In the genomic region with DNA sequence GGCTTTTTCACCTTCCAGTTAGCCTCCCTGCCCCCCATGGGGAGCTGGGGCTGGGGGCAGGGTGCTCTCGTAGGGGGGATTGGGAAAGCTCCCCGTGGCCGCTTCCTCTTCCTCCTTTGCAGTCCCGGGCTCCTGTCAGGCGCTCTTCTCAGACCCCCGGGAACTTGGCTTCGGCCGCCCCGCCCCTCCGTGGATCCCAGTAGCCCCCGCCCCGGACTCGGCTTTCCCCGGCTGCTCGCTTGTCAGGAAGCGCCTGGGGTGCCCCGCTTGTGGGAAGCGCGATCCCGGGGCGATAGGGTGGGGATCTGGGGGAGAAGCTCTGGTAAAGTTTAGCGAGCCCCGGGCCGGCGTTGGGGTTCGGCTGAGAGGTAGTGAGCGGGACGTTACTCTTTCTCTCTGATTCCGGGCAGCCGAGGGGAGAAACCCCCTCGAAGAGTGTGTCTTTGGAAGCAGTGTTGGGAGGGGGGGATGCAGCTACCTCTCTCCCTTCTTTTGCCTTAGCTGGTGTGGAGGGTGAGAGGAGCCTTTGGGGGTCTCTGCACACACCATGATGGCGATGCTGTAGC, we compare ENCODE assay signal across 1 cellular context.
TF ChIP-seq lines count a peak whose summit lies in the region.

No MANE protein-coding gene starts in this region.

TF ChIP-seq in HEK293, 187 proteins besides CTCF, POLR2A, EP300 and RAD21 (continued from another document and continues in another):
- TF ChIP-seq GLIS1 (tag by site-specific recombination; IDR thresholded peaks at IDR 0.05): 0 out of 2 replicates have a peak, but pooled peaks have one; percentile 79
- TF ChIP-seq ZNF157 (tag by site-specific recombination; IDR thresholded peaks at IDR 0.05): no peak
- TF ChIP-seq, protein P1, sequence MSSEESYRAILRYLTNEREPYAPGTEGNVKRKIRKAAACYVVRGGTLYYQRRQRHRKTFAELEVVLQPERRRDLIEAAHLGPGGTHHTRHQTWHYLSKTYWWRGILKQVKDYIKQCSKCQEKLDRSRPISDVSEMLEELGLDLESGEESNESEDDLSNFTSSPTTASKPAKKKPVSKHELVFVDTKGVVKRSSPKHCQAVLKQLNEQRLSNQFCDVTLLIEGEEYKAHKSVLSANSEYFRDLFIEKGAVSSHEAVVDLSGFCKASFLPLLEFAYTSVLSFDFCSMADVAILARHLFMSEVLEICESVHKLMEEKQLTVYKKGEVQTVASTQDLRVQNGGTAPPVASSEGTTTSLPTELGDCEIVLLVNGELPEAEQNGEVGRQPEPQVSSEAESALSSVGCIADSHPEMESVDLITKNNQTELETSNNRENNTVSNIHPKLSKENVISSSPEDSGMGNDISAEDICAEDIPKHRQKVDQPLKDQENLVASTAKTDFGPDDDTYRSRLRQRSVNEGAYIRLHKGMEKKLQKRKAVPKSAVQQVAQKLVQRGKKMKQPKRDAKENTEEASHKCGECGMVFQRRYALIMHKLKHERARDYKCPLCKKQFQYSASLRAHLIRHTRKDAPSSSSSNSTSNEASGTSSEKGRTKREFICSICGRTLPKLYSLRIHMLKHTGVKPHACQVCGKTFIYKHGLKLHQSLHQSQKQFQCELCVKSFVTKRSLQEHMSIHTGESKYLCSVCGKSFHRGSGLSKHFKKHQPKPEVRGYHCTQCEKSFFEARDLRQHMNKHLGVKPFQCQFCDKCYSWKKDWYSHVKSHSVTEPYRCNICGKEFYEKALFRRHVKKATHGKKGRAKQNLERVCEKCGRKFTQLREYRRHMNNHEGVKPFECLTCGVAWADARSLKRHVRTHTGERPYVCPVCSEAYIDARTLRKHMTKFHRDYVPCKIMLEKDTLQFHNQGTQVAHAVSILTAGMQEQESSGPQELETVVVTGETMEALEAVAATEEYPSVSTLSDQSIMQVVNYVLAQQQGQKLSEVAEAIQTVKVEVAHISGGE (tag by site-specific recombination; conservative IDR thresholded peaks at IDR 0.05; ENCODE audit: low read depth): peak; percentile 53; the same call in 1 of the 2 replicates
- TF ChIP-seq, protein P2, sequence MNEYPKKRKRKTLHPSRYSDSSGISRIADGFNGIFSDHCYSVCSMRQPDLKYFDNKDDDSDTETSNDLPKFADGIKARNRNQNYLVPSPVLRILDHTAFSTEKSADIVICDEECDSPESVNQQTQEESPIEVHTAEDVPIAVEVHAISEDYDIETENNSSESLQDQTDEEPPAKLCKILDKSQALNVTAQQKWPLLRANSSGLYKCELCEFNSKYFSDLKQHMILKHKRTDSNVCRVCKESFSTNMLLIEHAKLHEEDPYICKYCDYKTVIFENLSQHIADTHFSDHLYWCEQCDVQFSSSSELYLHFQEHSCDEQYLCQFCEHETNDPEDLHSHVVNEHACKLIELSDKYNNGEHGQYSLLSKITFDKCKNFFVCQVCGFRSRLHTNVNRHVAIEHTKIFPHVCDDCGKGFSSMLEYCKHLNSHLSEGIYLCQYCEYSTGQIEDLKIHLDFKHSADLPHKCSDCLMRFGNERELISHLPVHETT (tag by site-specific recombination; IDR thresholded peaks at IDR 0.05): no peak
- TF ChIP-seq ZNF302 (tag by site-specific recombination; IDR thresholded peaks at IDR 0.05; ENCODE audit: low read depth): no peak
- TF ChIP-seq ZNF341 (tag by site-specific recombination; IDR thresholded peaks at IDR 0.05; ENCODE audit: low read depth): peak; percentile 90
- no peak for TF ChIP-seq ZNF530 (tag by site-specific recombination; IDR thresholded peaks at IDR 0.05; ENCODE audit: low read depth)
- TF ChIP-seq ZNF23 (tag by site-specific recombination; IDR thresholded peaks at IDR 0.05; ENCODE audit: borderline replicate concordance): no peak
- TF ChIP-seq, protein P3, sequence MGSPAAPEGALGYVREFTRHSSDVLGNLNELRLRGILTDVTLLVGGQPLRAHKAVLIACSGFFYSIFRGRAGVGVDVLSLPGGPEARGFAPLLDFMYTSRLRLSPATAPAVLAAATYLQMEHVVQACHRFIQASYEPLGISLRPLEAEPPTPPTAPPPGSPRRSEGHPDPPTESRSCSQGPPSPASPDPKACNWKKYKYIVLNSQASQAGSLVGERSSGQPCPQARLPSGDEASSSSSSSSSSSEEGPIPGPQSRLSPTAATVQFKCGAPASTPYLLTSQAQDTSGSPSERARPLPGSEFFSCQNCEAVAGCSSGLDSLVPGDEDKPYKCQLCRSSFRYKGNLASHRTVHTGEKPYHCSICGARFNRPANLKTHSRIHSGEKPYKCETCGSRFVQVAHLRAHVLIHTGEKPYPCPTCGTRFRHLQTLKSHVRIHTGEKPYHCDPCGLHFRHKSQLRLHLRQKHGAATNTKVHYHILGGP (tag by site-specific recombination; IDR thresholded peaks at IDR 0.05): no peak
- no peak for TF ChIP-seq ZEB2 (tag by site-specific recombination; IDR thresholded peaks at IDR 0.05)
- no peak for TF ChIP-seq ZNF664 (tag by site-specific recombination; IDR thresholded peaks at IDR 0.05)
- TF ChIP-seq ZFP69B (tag by site-specific recombination; IDR thresholded peaks at IDR 0.05): no peak
- TF ChIP-seq, protein P4, sequence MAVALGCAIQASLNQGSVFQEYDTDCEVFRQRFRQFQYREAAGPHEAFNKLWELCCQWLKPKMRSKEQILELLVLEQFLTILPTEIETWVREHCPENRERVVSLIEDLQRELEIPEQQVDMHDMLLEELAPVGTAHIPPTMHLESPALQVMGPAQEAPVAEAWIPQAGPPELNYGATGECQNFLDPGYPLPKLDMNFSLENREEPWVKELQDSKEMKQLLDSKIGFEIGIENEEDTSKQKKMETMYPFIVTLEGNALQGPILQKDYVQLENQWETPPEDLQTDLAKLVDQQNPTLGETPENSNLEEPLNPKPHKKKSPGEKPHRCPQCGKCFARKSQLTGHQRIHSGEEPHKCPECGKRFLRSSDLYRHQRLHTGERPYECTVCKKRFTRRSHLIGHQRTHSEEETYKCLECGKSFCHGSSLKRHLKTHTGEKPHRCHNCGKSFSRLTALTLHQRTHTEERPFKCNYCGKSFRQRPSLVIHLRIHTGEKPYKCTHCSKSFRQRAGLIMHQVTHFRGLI (tag by site-specific recombination; IDR thresholded peaks at IDR 0.05): peak; percentile 8; the same call in 1 of the 2 replicates
- no peak for TF ChIP-seq ZNF48 (tag by site-specific recombination; IDR thresholded peaks at IDR 0.05)
- TF ChIP-seq ZNF514 (tag by site-specific recombination; IDR thresholded peaks at IDR 0.05): no peak
- TF ChIP-seq, protein P5, sequence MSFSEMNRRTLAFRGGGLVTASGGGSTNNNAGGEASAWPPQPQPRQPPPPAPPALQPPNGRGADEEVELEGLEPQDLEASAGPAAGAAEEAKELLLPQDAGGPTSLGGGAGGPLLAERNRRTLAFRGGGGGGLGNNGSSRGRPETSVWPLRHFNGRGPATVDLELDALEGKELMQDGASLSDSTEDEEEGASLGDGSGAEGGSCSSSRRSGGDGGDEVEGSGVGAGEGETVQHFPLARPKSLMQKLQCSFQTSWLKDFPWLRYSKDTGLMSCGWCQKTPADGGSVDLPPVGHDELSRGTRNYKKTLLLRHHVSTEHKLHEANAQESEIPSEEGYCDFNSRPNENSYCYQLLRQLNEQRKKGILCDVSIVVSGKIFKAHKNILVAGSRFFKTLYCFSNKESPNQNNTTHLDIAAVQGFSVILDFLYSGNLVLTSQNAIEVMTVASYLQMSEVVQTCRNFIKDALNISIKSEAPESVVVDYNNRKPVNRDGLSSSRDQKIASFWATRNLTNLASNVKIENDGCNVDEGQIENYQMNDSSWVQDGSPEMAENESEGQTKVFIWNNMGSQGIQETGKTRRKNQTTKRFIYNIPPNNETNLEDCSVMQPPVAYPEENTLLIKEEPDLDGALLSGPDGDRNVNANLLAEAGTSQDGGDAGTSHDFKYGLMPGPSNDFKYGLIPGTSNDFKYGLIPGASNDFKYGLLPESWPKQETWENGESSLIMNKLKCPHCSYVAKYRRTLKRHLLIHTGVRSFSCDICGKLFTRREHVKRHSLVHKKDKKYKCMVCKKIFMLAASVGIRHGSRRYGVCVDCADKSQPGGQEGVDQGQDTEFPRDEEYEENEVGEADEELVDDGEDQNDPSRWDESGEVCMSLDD (tag by site-specific recombination; IDR thresholded peaks at IDR 0.05): peak; percentile 59; the same call in 1 of the 2 replicates
- TF ChIP-seq ZNF335 (tag by site-specific recombination; conservative IDR thresholded peaks at IDR 0.05): peak; percentile 88
- TF ChIP-seq ZNF621 (tag by site-specific recombination; IDR thresholded peaks at IDR 0.05): no peak
- TF ChIP-seq, protein P6, sequence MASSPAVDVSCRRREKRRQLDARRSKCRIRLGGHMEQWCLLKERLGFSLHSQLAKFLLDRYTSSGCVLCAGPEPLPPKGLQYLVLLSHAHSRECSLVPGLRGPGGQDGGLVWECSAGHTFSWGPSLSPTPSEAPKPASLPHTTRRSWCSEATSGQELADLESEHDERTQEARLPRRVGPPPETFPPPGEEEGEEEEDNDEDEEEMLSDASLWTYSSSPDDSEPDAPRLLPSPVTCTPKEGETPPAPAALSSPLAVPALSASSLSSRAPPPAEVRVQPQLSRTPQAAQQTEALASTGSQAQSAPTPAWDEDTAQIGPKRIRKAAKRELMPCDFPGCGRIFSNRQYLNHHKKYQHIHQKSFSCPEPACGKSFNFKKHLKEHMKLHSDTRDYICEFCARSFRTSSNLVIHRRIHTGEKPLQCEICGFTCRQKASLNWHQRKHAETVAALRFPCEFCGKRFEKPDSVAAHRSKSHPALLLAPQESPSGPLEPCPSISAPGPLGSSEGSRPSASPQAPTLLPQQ (tag by site-specific recombination; IDR thresholded peaks at IDR 0.05): 0 out of 2 replicates have a peak, but pooled peaks have one; percentile 22
- TF ChIP-seq, protein P7, sequence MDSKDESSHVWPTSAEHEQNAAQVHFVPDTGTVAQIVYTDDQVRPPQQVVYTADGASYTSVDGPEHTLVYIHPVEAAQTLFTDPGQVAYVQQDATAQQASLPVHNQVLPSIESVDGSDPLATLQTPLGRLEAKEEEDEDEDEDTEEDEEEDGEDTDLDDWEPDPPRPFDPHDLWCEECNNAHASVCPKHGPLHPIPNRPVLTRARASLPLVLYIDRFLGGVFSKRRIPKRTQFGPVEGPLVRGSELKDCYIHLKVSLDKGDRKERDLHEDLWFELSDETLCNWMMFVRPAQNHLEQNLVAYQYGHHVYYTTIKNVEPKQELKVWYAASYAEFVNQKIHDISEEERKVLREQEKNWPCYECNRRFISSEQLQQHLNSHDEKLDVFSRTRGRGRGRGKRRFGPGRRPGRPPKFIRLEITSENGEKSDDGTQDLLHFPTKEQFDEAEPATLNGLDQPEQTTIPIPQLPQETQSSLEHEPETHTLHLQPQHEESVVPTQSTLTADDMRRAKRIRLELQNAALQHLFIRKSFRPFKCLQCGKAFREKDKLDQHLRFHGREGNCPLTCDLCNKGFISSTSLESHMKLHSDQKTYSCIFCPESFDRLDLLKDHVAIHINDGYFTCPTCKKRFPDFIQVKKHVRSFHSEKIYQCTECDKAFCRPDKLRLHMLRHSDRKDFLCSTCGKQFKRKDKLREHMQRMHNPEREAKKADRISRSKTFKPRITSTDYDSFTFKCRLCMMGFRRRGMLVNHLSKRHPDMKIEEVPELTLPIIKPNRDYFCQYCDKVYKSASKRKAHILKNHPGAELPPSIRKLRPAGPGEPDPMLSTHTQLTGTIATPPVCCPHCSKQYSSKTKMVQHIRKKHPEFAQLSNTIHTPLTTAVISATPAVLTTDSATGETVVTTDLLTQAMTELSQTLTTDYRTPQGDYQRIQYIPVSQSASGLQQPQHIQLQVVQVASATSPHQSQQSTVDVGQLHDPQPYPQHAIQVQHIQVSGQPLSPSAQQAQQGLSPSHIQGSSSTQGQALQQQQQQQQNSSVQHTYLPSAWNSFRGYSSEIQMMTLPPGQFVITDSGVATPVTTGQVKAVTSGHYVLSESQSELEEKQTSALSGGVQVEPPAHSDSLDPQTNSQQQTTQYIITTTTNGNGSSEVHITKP (tag by site-specific recombination; IDR thresholded peaks at IDR 0.05): peak; percentile 98
- TF ChIP-seq ZNF184 (tag by site-specific recombination; IDR thresholded peaks at IDR 0.05): no peak
- TF ChIP-seq ZNF175 (tag by site-specific recombination; IDR thresholded peaks at IDR 0.05): no peak
- 0 out of 2 replicates have a peak, but pooled peaks have one; percentile 6 for TF ChIP-seq FEZF1 (tag by site-specific recombination; IDR thresholded peaks at IDR 0.05)
- no peak for TF ChIP-seq ZNF560 (tag by site-specific recombination; IDR thresholded peaks at IDR 0.05; ENCODE audit: borderline replicate concordance)
- TF ChIP-seq KLF9 (tag by site-specific recombination; IDR thresholded peaks at IDR 0.05; ENCODE audit: low read depth): peak; percentile 39; the same call in 1 of the 2 replicates
- TF ChIP-seq MZF1 (tag by site-specific recombination; IDR thresholded peaks at IDR 0.05; ENCODE audit: borderline replicate concordance): no peak
- TF ChIP-seq ZNF248 (tag by site-specific recombination; IDR thresholded peaks at IDR 0.05): no peak
- no peak for TF ChIP-seq ZNF701 (tag by site-specific recombination; IDR thresholded peaks at IDR 0.05)
- no peak for TF ChIP-seq ZNF133 (tag by site-specific recombination; IDR thresholded peaks at IDR 0.05)
- TF ChIP-seq, protein P8, sequence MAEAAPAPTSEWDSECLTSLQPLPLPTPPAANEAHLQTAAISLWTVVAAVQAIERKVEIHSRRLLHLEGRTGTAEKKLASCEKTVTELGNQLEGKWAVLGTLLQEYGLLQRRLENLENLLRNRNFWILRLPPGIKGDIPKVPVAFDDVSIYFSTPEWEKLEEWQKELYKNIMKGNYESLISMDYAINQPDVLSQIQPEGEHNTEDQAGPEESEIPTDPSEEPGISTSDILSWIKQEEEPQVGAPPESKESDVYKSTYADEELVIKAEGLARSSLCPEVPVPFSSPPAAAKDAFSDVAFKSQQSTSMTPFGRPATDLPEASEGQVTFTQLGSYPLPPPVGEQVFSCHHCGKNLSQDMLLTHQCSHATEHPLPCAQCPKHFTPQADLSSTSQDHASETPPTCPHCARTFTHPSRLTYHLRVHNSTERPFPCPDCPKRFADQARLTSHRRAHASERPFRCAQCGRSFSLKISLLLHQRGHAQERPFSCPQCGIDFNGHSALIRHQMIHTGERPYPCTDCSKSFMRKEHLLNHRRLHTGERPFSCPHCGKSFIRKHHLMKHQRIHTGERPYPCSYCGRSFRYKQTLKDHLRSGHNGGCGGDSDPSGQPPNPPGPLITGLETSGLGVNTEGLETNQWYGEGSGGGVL (tag by site-specific recombination; IDR thresholded peaks at IDR 0.05): 0 out of 2 replicates have a peak, but pooled peaks have one; percentile 5
- TF ChIP-seq, protein P9, sequence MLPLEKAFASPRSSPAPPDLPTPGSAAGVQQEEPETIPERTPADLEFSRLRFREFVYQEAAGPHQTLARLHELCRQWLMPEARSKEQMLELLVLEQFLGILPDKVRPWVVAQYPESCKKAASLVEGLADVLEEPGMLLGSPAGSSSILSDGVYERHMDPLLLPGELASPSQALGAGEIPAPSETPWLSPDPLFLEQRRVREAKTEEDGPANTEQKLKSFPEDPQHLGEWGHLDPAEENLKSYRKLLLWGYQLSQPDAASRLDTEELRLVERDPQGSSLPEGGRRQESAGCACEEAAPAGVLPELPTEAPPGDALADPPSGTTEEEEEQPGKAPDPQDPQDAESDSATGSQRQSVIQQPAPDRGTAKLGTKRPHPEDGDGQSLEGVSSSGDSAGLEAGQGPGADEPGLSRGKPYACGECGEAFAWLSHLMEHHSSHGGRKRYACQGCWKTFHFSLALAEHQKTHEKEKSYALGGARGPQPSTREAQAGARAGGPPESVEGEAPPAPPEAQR (tag by site-specific recombination; IDR thresholded peaks at IDR 0.05): no peak
- peak; percentile 7; the same call in 1 of the 2 replicates for TF ChIP-seq ZNF660 (tag by site-specific recombination; IDR thresholded peaks at IDR 0.05)
- peak; percentile 18; the same call in 1 of the 2 replicates for TF ChIP-seq WT1 (tag by site-specific recombination; IDR thresholded peaks at IDR 0.05)
- no peak; the same call in 1 of the 2 replicates for TF ChIP-seq ZNF324 (tag by site-specific recombination; IDR thresholded peaks at IDR 0.05)
- TF ChIP-seq ZNF768 (tag by site-specific recombination; IDR thresholded peaks at IDR 0.05): no peak
